ENCODE assay signal across 17 cellular contexts in the genomic region with DNA sequence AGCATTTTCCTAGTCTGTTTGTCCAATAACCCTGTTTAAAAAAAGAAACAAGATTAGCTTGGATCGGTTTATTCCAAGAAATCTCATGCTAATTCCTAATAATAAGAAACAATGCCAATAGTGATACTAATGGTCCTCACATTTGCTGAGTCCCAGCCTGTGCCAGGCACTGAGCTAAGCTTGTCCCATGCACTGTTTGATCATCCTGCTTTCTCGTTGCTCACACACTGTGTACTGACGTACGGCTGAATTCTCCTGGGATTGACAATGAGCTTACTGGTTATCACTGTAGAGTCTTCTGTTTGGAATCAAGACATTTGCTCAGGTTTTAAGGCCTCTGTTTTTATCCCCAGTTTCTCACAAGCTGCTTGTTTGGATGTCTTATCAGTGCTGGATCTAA.
DNase-seq lines count a peak whose midpoint lies in the region; ATAC-seq, FAIRE-seq and TF ChIP-seq lines count a peak whose summit lies in the region.
"Had no signal": no experiment of that assay in that cellular context is flagged by ENCODE, and none has a peak within 500 bp of the region (broad histone marks: within the 10 kb centered on the region; RNA-seq: fewer than 3 reads in every experiment).

No MANE protein-coding gene starts in this region.

- no peak for ATAC-seq in activated CD4-positive, CD25-positive, alpha-beta regulatory T cell treated with anti-CD3 and anti-CD28 coated beads, Interleukin-2, amount 50 U/mL, for 24 hours
- ATAC-seq in HG03460 (IDR thresholded peaks at IDR 0.05; ENCODE audit: unreplicated experiment): no peak

- no peaks in the 10 kb centered on the region for H3K36me3 Mint-ChIP-seq in immature natural killer cell
- H3K36me3 Mint-ChIP-seq: CD8-positive, alpha-beta memory T cell had no signal

- no peak for TF ChIP-seq CTCF in D721Med (IDR thresholded peaks at IDR 0.05; ENCODE audit: insufficient read depth, missing control alignments)
- no peak for TF ChIP-seq CTCF in dorsolateral prefrontal cortex (IDR thresholded peaks at IDR 0.05 in 54 of 56, conservative IDR thresholded peaks at IDR 0.05 in 2 of 56; ENCODE audit: low read depth in 1 of 56, partially characterized antibody in 56 of 56)

- no peak overlapping the region for H3K4me3 ChIP-seq in dorsolateral prefrontal cortex
- H3K4me3 ChIP-seq: BLaER1 had no signal

- H3K9me3 Mint-ChIP-seq in immature natural killer cell: no peaks in the 10 kb centered on the region

- DNase-seq in D721Med (ENCODE audit: insufficient read length, low spot score): no peak
- peak in 4 of 10 donors; percentile 38 to 71 (median 52) for DNase-seq in dorsolateral prefrontal cortex
- peak in 18 of 49 donors; percentile 3 to 47 (median 17) for DNase-seq in substantia nigra (lab: John Stamatoyannopoulos, UW)
- DNase-seq in immature natural killer cell: no peak
- DNase-seq: 8988T; AML-193; Caco-2; CD8-positive, alpha-beta memory T cell; DMS53; HCEC 1CT; HFFc6 had no signal

- peaks cover 2 to 3% (median 2%) of the 10 kb centered on the region in 3 donors for H3K27me3 Mint-ChIP-seq in immature natural killer cell (ENCODE audit: low read depth in 3 of 3)

- FAIRE-seq in D721Med (lab: Jason Lieb, UNC): peak; percentile 16
- FAIRE-seq: GM18507 had no signal

- H3K27me3 ChIP-seq in dorsolateral prefrontal cortex (no peaks in the 10 kb centered on the region), layer of hippocampus (ENCODE audit: control insufficient read depth, insufficient read depth, low read length) (no peaks in the 10 kb centered on the region)
- H3K27me3 ChIP-seq: BLaER1 had no signal

- no peaks in the 10 kb centered on the region for H3K4me1 Mint-ChIP-seq in immature natural killer cell
- H3K4me1 Mint-ChIP-seq: CD8-positive, alpha-beta memory T cell had no signal

- H3K27ac ChIP-seq in dorsolateral prefrontal cortex (peak overlapping the region in 49 of 59 donors; percentile 7 to 96 (median 81)), layer of hippocampus (ENCODE audit: low read depth, low read length) (peak overlapping the region; percentile 76), substantia nigra (ENCODE audit: low read depth, low read length, poor library complexity, severe bottlenecking) (peak overlapping the region; percentile 81)
- H3K27ac ChIP-seq: BLaER1, HL-60 had no signal

- H3K4me3 Mint-ChIP-seq in immature natural killer cell: no peak overlapping the region
- H3K4me3 Mint-ChIP-seq: CD8-positive, alpha-beta memory T cell; HFFc6 had no signal

- intact Hi-C loops in dorsolateral prefrontal cortex (cut with DNase I): loop anchor here (2.0 to 5.0 kb wide), 2 partner anchors 72 kb away; a partner anchor contains a TSS

- no peak overlapping the region for H3K27ac Mint-ChIP-seq in immature natural killer cell
- H3K27ac Mint-ChIP-seq: CD8-positive, alpha-beta memory T cell; HFFc6 had no signal
